ENCODE assay signal across 25 cellular contexts in genomic region chr1:36735436-36735835, GRCh38.
"Had no signal": no experiment of that assay in that cellular context is flagged by ENCODE, and none has a peak within 500 bp of the region (broad histone marks: within the 10 kb centered on the region; RNA-seq: fewer than 3 reads in every experiment).

No MANE protein-coding gene starts in this region.

- H3K4me1 ChIP-seq: left ventricle myocardium inferior, pancreas, prostate gland, right atrium auricular region, right lobe of liver, tibial nerve, upper lobe of left lung, vagina had no signal

- H3K27ac Mint-ChIP-seq: natural killer cell treated with Interleukin-12 subunit alpha and Interleukin-12 subunit beta and Interleukin-15 and Interleukin-18, amount 100 ng/mL, for 72 hours; stimulated activated memory B cell treated with anti-CD40 and anti-IgM and Interleukin-4, amounts not matched to agents 10 μg/mL and 1 μg/mL and 100 μg/mL, for 72 hours had no signal

- H3K4me3 Mint-ChIP-seq: naive thymus-derived CD4-positive, alpha-beta T cell; natural killer cell treated with Interleukin-12 subunit alpha and Interleukin-12 subunit beta and Interleukin-15 and Interleukin-18, amount 100 ng/mL, for 72 hours; stimulated activated memory B cell treated with anti-CD40 and anti-IgM and Interleukin-4, amounts not matched to agents 10 μg/mL and 1 μg/mL and 100 μg/mL, for 72 hours; stimulated activated naive CD8-positive, alpha-beta T cell treated with anti-CD3 and anti-CD28 coated beads, Interleukin-15, amount 100 ng/mL, for 72 hours had no signal

- H3K9me3 ChIP-seq: left ventricle myocardium inferior, mucosa of descending colon, pancreas, prostate gland, right atrium auricular region, right lobe of liver, tibial nerve, upper lobe of left lung, vagina had no signal

- H3K36me3 Mint-ChIP-seq: naive thymus-derived CD4-positive, alpha-beta T cell; natural killer cell treated with Interleukin-12 subunit alpha and Interleukin-12 subunit beta and Interleukin-15 and Interleukin-18, amount 100 ng/mL, for 72 hours; stimulated activated memory B cell treated with anti-CD40 and anti-IgM and Interleukin-4, amounts not matched to agents 10 μg/mL and 1 μg/mL and 100 μg/mL, for 72 hours had no signal

- DNase-seq: hippocampal formation; kidney; left colon; left ventricle myocardium inferior; midbrain; mucosa of descending colon; naive thymus-derived CD4-positive, alpha-beta T cell; pancreas; right lobe of liver; stimulated activated CD4-positive, alpha-beta T cell treated with anti-CD3 and anti-CD28 coated beads, Interleukin-1b, Interleukin-23, amount 100 ng/mL, for 48 hours; stimulated activated CD4-positive, alpha-beta T cell treated with anti-CD3 and anti-CD28 coated beads, Interleukin-2, amount 100 ng/mL, for 48 hours; stimulated activated CD4-positive, alpha-beta T cell treated with anti-CD3 and anti-CD28 coated beads, Interleukin-4, amount 100 ng/mL, for 4 hours; stimulated activated CD8-positive, alpha-beta memory T cell treated with anti-CD3 and anti-CD28 coated beads, Interleukin-4, amount 100 ng/mL, for 48 hours; stimulated activated naive CD4-positive, alpha-beta T cell treated with Interleukin-2 at 50 U/mL for 16 hours; stimulated activated naive CD8-positive, alpha-beta T cell treated with anti-CD3 and anti-CD28 coated beads, Interleukin-15, amount 100 ng/mL, for 72 hours; substantia nigra; upper lobe of left lung had no signal

- H3K9me3 Mint-ChIP-seq: natural killer cell treated with Interleukin-12 subunit alpha and Interleukin-12 subunit beta and Interleukin-15 and Interleukin-18, amount 100 ng/mL, for 72 hours; stimulated activated memory B cell treated with anti-CD40 and anti-IgM and Interleukin-4, amounts not matched to agents 10 μg/mL and 1 μg/mL and 100 μg/mL, for 72 hours; stimulated activated naive CD8-positive, alpha-beta T cell treated with anti-CD3 and anti-CD28 coated beads, Interleukin-15, amount 100 ng/mL, for 72 hours had no signal

- H3K36me3 ChIP-seq: left ventricle myocardium inferior, pancreas, prostate gland, right atrium auricular region, right lobe of liver, tibial nerve, upper lobe of left lung, vagina had no signal

- H3K27ac ChIP-seq: left ventricle myocardium inferior, pancreas, prostate gland, right atrium auricular region, right lobe of liver, tibial nerve, upper lobe of left lung, vagina had no signal

- H3K4me2 ChIP-seq: smooth muscle cell had no signal

- H3K4me1 Mint-ChIP-seq: stimulated activated memory B cell treated with anti-CD40 and anti-IgM and Interleukin-4, amounts not matched to agents 10 μg/mL and 1 μg/mL and 100 μg/mL, for 72 hours; stimulated activated naive CD8-positive, alpha-beta T cell treated with anti-CD3 and anti-CD28 coated beads, Interleukin-15, amount 100 ng/mL, for 72 hours had no signal

- H3K4me3 ChIP-seq: left ventricle myocardium inferior, lung, mucosa of descending colon, pancreas, prostate gland, right atrium auricular region, right lobe of liver, smooth muscle cell, tibial nerve, upper lobe of left lung, vagina had no signal

- H3K27me3 ChIP-seq: right lobe of liver, upper lobe of left lung, vagina had no signal
